ENCODE assay signal across 27 cellular contexts in genomic region chr1:232662910-232663309, GRCh38. TPM values are rescaled to one million over a fixed set of nuclear protein-coding genes. Genes with fewer than 3 reads are reported as not detected.
DNase-seq lines count a peak whose midpoint lies in the region; ATAC-seq and TF ChIP-seq lines count a peak whose summit lies in the region.
"Had no signal": no experiment of that assay in that cellular context is flagged by ENCODE, and none has a peak within 500 bp of the region (broad histone marks: within the 10 kb centered on the region; RNA-seq: fewer than 3 reads in every experiment).

No MANE protein-coding gene starts in this region.

- TF ChIP-seq CTCF in right lobe of liver (IDR thresholded peaks at IDR 0.05): no peak
- no peak for TF ChIP-seq CTCF in gastrocnemius medialis (IDR thresholded peaks at IDR 0.05 in 4 of 5, conservative IDR thresholded peaks at IDR 0.05 in 1 of 5)
- TF ChIP-seq CTCF in RWPE1 (conservative IDR thresholded peaks at IDR 0.05; ENCODE audit: low read depth): no peak
- no peak for TF ChIP-seq CTCF in ascending aorta (IDR thresholded peaks at IDR 0.05)

- ATAC-seq in Right ventricle myocardium inferior: peak; percentile 57
- peak; percentile 26 to 80 (median 66) for ATAC-seq in right lobe of liver
- ATAC-seq in gastrocnemius medialis: peak; percentile 80 to 92
- ATAC-seq: PC-3 had no signal

- POLR2A ChIA-PET in RWPE1 (lab: Yijun Ruan, JAX; ENCODE audit: low non-redundant PET): no interaction called here

- intact Hi-C loops in Right ventricle myocardium inferior (cut with DNase I): no loop called here
- intact Hi-C loops in cardiac septum (cut with DNase I): no loop called here
- intact Hi-C loops in right lobe of liver (cut with DNase I): no loop called here
- intact Hi-C loops in gastrocnemius medialis (cut with DNase I; ENCODE audit: low total_unique reads): no loop called here
- intact Hi-C loops in ascending aorta (cut with DNase I): no loop called here

- no peak overlapping the region for H3K4me3 ChIP-seq in SJCRH30
- no peak overlapping the region for H3K4me3 ChIP-seq in right lobe of liver
- H3K4me3 ChIP-seq in gastrocnemius medialis: no peak overlapping the region
- H3K4me3 ChIP-seq in ascending aorta: no peak overlapping the region
- H3K4me3 ChIP-seq: BLaER1, HAP-1 had no signal

- no peak overlapping the region for H3K27ac ChIP-seq in SJCRH30
- H3K27ac ChIP-seq in right lobe of liver: peak overlapping the region in 2 of 3 donors; percentile 19 to 22
- peak overlapping the region in 2 of 4 donors; percentile 35 to 38 for H3K27ac ChIP-seq in gastrocnemius medialis
- H3K27ac ChIP-seq in RWPE1: no peak overlapping the region
- H3K27ac ChIP-seq in ascending aorta: no peak overlapping the region
- H3K27ac ChIP-seq: BLaER1 had no signal

- DNase-seq in Right ventricle myocardium inferior (ENCODE audit: missing footprints) (no peak), cardiac septum (ENCODE audit: low spot score) (no peak), SJCRH30 (peak; percentile 8 to 20), right lobe of liver (peak in 2 of 3 donors; percentile 56 to 70), gastrocnemius medialis (peak; percentile 12 to 64), RWPE1 (ENCODE audit: low spot score) (no peak), ascending aorta (ENCODE audit: low spot score in 2 of 2) (no peak), germinal center (ENCODE audit: low spot score) (no peak)
- DNase-seq: 8988T; ACHN; CD4-positive, alpha-beta memory T cell; DMS 273 treated with DMSO at 0.1 percent for 48 hours; DND-41; GOT3; Karpas-422; MV-4-11; NCI-H1105; NCI-H1436 treated with DMSO at 0.1 percent for 48 hours; NCI-H187 treated with DMSO at 0.1 percent for 48 hours; NCI-H446; NCI-H524 treated with DMSO at 0.1 percent for 48 hours; NCI-H82; NK-92 treated with Interleukin-12 subunit alpha and Interleukin-12 subunit beta, amount 100 ng/mL, for 24 hours; PC-3; SHP77 had no signal

- no peaks in the 10 kb centered on the region for H3K4me1 ChIP-seq in SJCRH30
- peaks cover 0 to 45% (median 11%) of the 10 kb centered on the region in 4 donors for H3K4me1 ChIP-seq in right lobe of liver
- peaks cover 5 to 8% of the 10 kb centered on the region in 2 donors for H3K4me1 ChIP-seq in gastrocnemius medialis
- no peaks in the 10 kb centered on the region for H3K4me1 ChIP-seq in ascending aorta

- H3K36me3 ChIP-seq in SJCRH30: no peaks in the 10 kb centered on the region
- H3K36me3 ChIP-seq in right lobe of liver: no peaks in the 10 kb centered on the region
- no peaks in the 10 kb centered on the region for H3K36me3 ChIP-seq in gastrocnemius medialis
- no peaks in the 10 kb centered on the region for H3K36me3 ChIP-seq in ascending aorta
- H3K36me3 ChIP-seq: BLaER1, HAP-1 had no signal

- WGBS in right lobe of liver (ENCODE audit: insufficient coverage, low coverage, low lambda C conversion rate, missing lambda C conversion rate): 39% methylated on average over 7 of the region's 7 CpGs

- H3K27me3 ChIP-seq in SJCRH30 (0 out of 2 replicates have a peak, but pooled peaks cover 3% of the 10 kb centered on the region), right lobe of liver (no peaks in the 10 kb centered on the region), gastrocnemius medialis (no peaks in the 10 kb centered on the region), ascending aorta (no peaks in the 10 kb centered on the region)
- H3K27me3 ChIP-seq: BLaER1 had no signal

- H3K9me3 ChIP-seq in SJCRH30 (replicated peaks) (no peaks in the 10 kb centered on the region), right lobe of liver (no peaks in the 10 kb centered on the region), gastrocnemius medialis (no peaks in the 10 kb centered on the region), ascending aorta (no peaks in the 10 kb centered on the region)
- H3K9me3 ChIP-seq: BLaER1, HAP-1 had no signal

- CTCF ChIA-PET in RWPE1 (lab: Yijun Ruan, JAX): interaction anchor here (0.6 kb wide), 1 partner anchor 218 kb away, joined by 4 read pairs; no protein-coding TSS in a partner anchor

- TF ChIP-seq POLR2A in right lobe of liver (IDR thresholded peaks at IDR 0.05) (no peak), gastrocnemius medialis (IDR thresholded peaks at IDR 0.05) (no peak)

- in situ Hi-C loops in gastrocnemius medialis (cut with MboI; ENCODE audit: low sequenced_read_pairs in 4 of 4): no loop called here

RNA-seq across cellular contexts. Expression of gene SIPA1L2, which starts 33.0 kb away (rescaled TPM):
- total RNA-seq in Right ventricle myocardium inferior: 120 TPM
- total RNA-seq in cardiac septum: 98.7 TPM
- 2.0 and 2.3 TPM in 2 replicates for total RNA-seq in SJCRH30 (2014; rRNA removed; shearing (Covaris generic))
- total RNA-seq in right lobe of liver: 10 to 100 TPM in 4 of 6 experiments, 1 to 10 TPM in 2; 3.7 to 22.8 (median 10.7) TPM
- 10 to 100 TPM in 1 of 4 donors, 1 to 10 TPM in 3; 3.1 to 22.7 (median 3.9) TPM for total RNA-seq in gastrocnemius medialis
- total RNA-seq in ascending aorta: 18.1 TPM

Comparison
In these comparisons a context has a peak if more than half of its experiments do, and no peak if none do; other contexts are left out.
1. DNase-seq: peak in SJCRH30 (2 of 2), right lobe of liver (2 of 3) and gastrocnemius medialis (2 of 2); none in Right ventricle myocardium inferior (single experiment), cardiac septum (single experiment), RWPE1 (single experiment), ascending aorta (0 of 2) and germinal center (single experiment).
2. H3K27ac ChIP-seq: peak in right lobe of liver (2 of 3); none in SJCRH30 (single experiment), RWPE1 (single experiment) and ascending aorta (0 of 2).
3. Peak in every context shown above with its lines, with median percentiles within 50 percentile points of each other: ATAC-seq.